Comparison of ENCODE assay signal across 9 cellular contexts in the genomic region with DNA sequence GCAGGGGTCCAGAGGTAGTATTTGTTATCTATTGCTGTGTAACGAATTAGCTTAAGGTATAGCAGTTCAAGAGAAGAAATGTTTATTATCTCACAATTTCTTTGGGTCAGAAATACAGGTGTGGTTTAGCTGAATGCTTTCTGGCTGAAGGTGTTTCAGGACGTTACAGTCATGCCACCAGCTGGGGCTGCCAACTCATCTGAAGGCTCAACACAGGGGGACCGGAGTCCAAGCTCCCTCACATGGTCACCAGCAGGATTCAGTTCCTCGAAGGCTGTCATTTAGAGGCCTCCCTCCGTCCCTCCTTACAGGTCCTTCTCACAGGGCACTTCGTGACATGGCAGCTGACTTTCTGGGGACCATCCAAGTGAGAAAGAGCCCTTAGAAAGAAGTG. TPM values are rescaled to one million over a fixed set of nuclear protein-coding genes. Genes with fewer than 3 reads are reported as not detected.
A peak's percentile ranks its signal among the peaks of the same experiment; 100 is the strongest.
DNase-seq lines count a peak whose midpoint lies in the region; ATAC-seq, FAIRE-seq and TF ChIP-seq lines count a peak whose summit lies in the region.
"Had no signal": no experiment of that assay in that cellular context is flagged by ENCODE, and none has a peak within 500 bp of the region (broad histone marks: within the 10 kb centered on the region; RNA-seq: fewer than 3 reads in every experiment).

No MANE protein-coding gene starts in this region.

- ATAC-seq in DND-41 (ENCODE audit: insufficient read depth, low read depth), result no peak
- peak; percentile 16 for ATAC-seq in GM21717 (IDR thresholded peaks at IDR 0.05; ENCODE audit: unreplicated experiment)
- no peak for ATAC-seq in Right ventricle myocardium inferior

- H3K36me3 Mint-ChIP-seq in mesothelial cell of epicardium, result no peaks in the 10 kb centered on the region

- H3K27ac Mint-ChIP-seq in mesothelial cell of epicardium, result peak overlapping the region; percentile 93
- H3K27ac Mint-ChIP-seq: activated T-cell treated with anti-CD3 and anti-CD28 coated beads, Interleukin-2, amount 50 U/mL, for 72 hours had no signal

- no peaks in the 10 kb centered on the region for H4K20me1 ChIP-seq in DND-41 (ENCODE audit: insufficient read depth, low read length)
- no peaks in the 10 kb centered on the region for H4K20me1 ChIP-seq in OCI-LY1 (ENCODE audit: insufficient read depth, low read length)
- H4K20me1 ChIP-seq in smooth muscle cell (ENCODE audit: low read depth), result no peaks in the 10 kb centered on the region

- no peaks in the 10 kb centered on the region for H3K9me3 Mint-ChIP-seq in mesothelial cell of epicardium
- H3K9me3 Mint-ChIP-seq: activated T-cell treated with anti-CD3 and anti-CD28 coated beads, Interleukin-2, amount 50 U/mL, for 72 hours had no signal

- 81% methylated on average over 6 of the region's 6 CpGs for WGBS in smooth muscle cell (ENCODE audit: low lambda C conversion rate)
- 67 to 73% methylated on average over 6 of the region's 6 CpGs for WGBS in thyroid gland, 2 donors

- H3K4me1 ChIP-seq in DND-41 (ENCODE audit: insufficient read depth, low read length) (peaks cover 17% of the 10 kb centered on the region), OCI-LY1 (ENCODE audit: insufficient read depth, low read length, severe bottlenecking) (peaks cover 27% of the 10 kb centered on the region), smooth muscle cell (ENCODE audit: low read depth) (peaks cover 28% of the 10 kb centered on the region), thyroid gland (peaks cover 0 to 10% of the 10 kb centered on the region in 2 donors)

- no peaks in the 10 kb centered on the region for H3K79me2 ChIP-seq in DND-41 (ENCODE audit: insufficient read depth, low read length)
- no peaks in the 10 kb centered on the region for H3K79me2 ChIP-seq in OCI-LY1 (ENCODE audit: insufficient read depth, low read length)
- no peaks in the 10 kb centered on the region for H3K79me2 ChIP-seq in smooth muscle cell (ENCODE audit: low read depth)

- H3K9ac ChIP-seq in DND-41 (ENCODE audit: low read depth, low read length) (no peak overlapping the region), OCI-LY1 (ENCODE audit: low read length) (no peak overlapping the region), smooth muscle cell (ENCODE audit: low read depth) (no peak overlapping the region)

- H3K4me3 Mint-ChIP-seq in mesothelial cell of epicardium, result no peak overlapping the region

- H3K27me3 ChIP-seq in DND-41 (ENCODE audit: insufficient read depth, low read length, poor library complexity) (no peaks in the 10 kb centered on the region), OCI-LY1 (ENCODE audit: insufficient read depth, low read length) (no peaks in the 10 kb centered on the region), smooth muscle cell (ENCODE audit: low read depth) (no peaks in the 10 kb centered on the region), thyroid gland (no peaks in the 10 kb centered on the region)

- DNase-seq in DND-41, result no peak
- no peak for DNase-seq in mesothelial cell of epicardium (ENCODE audit: low spot score in 2 of 2, unreplicated experiment in 2 of 2)
- DNase-seq in smooth muscle cell (lab: John Stamatoyannopoulos, UW; ENCODE audit: unreplicated experiment), result no peak
- DNase-seq in Right ventricle myocardium inferior (ENCODE audit: missing footprints), result no peak
- no peak for DNase-seq in thyroid gland
- no peak for DNase-seq in RCC 7860 (ENCODE audit: low spot score)

- TF ChIP-seq POLR2A in thyroid gland (IDR thresholded peaks at IDR 0.05), result no peak

- H2AFZ ChIP-seq in DND-41 (ENCODE audit: low read depth, low read length), result no peak overlapping the region
- H2AFZ ChIP-seq in OCI-LY1 (ENCODE audit: low read length), result no peak overlapping the region
- no peak overlapping the region for H2AFZ ChIP-seq in smooth muscle cell (ENCODE audit: low read depth)

- no peak for FAIRE-seq in RCC 7860 (lab: Jason Lieb, UNC)

- peaks cover 30% of the 10 kb centered on the region for H3K4me1 Mint-ChIP-seq in mesothelial cell of epicardium

- H3F3A ChIP-seq in OCI-LY1 (ENCODE audit: insufficient read depth, low read length), result no peaks in the 10 kb centered on the region
- H3F3A ChIP-seq in smooth muscle cell (ENCODE audit: low read depth), result no peaks in the 10 kb centered on the region

- H3K27ac ChIP-seq in DND-41 (ENCODE audit: low read length), result no peak overlapping the region
- peak overlapping the region; percentile 78 for H3K27ac ChIP-seq in OCI-LY1 (ENCODE audit: low read depth, low read length, poor library complexity, severe bottlenecking)
- no peak overlapping the region for H3K27ac ChIP-seq in smooth muscle cell (ENCODE audit: low read depth)
- H3K27ac ChIP-seq in thyroid gland, result no peak overlapping the region

- no peaks in the 10 kb centered on the region for H3K9me2 ChIP-seq in OCI-LY1 (ENCODE audit: low read depth, low read length)

- peak overlapping the region; percentile 45; the same call in 1 of the 2 replicates for H3K4me2 ChIP-seq in DND-41 (ENCODE audit: insufficient read depth, low read length)
- H3K4me2 ChIP-seq in OCI-LY1 (ENCODE audit: low read length), result peak overlapping the region; percentile 55
- no peak overlapping the region for H3K4me2 ChIP-seq in smooth muscle cell

- H3K9me3 ChIP-seq in DND-41 (ENCODE audit: insufficient read depth, low read length, severe bottlenecking) (no peaks in the 10 kb centered on the region), OCI-LY1 (ENCODE audit: low read length) (no peaks in the 10 kb centered on the region), smooth muscle cell (replicated peaks; ENCODE audit: low read depth) (no peaks in the 10 kb centered on the region), thyroid gland (no peaks in the 10 kb centered on the region)

- TF ChIP-seq CTCF in DND-41 (IDR thresholded peaks at IDR 0.05; ENCODE audit: borderline replicate concordance, extremely low read depth, low read length, poor library complexity, severe bottlenecking) (no peak), OCI-LY1 (IDR thresholded peaks at IDR 0.05; ENCODE audit: low read length) (no peak), mesothelial cell of epicardium (IDR thresholded peaks at IDR 0.05; ENCODE audit: unreplicated experiment) (no peak), smooth muscle cell (IDR thresholded peaks at IDR 0.05; ENCODE audit: borderline replicate concordance, insufficient read depth, poor library complexity, severe bottlenecking) (no peak), thyroid gland (IDR thresholded peaks at IDR 0.05) (no peak)

- no peaks in the 10 kb centered on the region for H3K27me3 Mint-ChIP-seq in mesothelial cell of epicardium (ENCODE audit: low read depth)

- H3K4me3 ChIP-seq in DND-41 (ENCODE audit: low read depth in 1 of 2, low read length in 2 of 2), result no peak overlapping the region
- no peak overlapping the region for H3K4me3 ChIP-seq in OCI-LY1 (ENCODE audit: low read depth, low read length, poor library complexity, severe bottlenecking)
- H3K4me3 ChIP-seq in smooth muscle cell, result no peak overlapping the region
- no peak overlapping the region for H3K4me3 ChIP-seq in thyroid gland (replicated peaks in 1 of 3)

- intact Hi-C loops in Right ventricle myocardium inferior (cut with DNase I), result no loop called here
- intact Hi-C loops in thyroid gland (cut with DNase I), result no loop called here

- H3K36me3 ChIP-seq in DND-41 (ENCODE audit: insufficient read depth, low read length) (no peaks in the 10 kb centered on the region), OCI-LY1 (ENCODE audit: insufficient read depth, low read length) (no peaks in the 10 kb centered on the region), smooth muscle cell (ENCODE audit: low read depth) (no peaks in the 10 kb centered on the region), thyroid gland (no peaks in the 10 kb centered on the region)

RNA-seq across cellular contexts. Expression of a gene that starts 37.5 kb away (rescaled TPM):
- total RNA-seq in mesothelial cell of epicardium (241 to 262 TPM (median 246 TPM) in 3 replicates), smooth muscle cell (101 and 103 TPM in 2 replicates), Right ventricle myocardium inferior (9.1 TPM), thyroid gland (100 to 1,000 TPM in 1 of 4 donors, 10 to 100 TPM in 3; 24.0 to 111 (median 55.2) TPM)
- 41.6 and 49.2 TPM in 2 replicates for polyA plus RNA-seq in smooth muscle cell
